ENCODE assay signal across 29 cellular contexts in the genomic region with DNA sequence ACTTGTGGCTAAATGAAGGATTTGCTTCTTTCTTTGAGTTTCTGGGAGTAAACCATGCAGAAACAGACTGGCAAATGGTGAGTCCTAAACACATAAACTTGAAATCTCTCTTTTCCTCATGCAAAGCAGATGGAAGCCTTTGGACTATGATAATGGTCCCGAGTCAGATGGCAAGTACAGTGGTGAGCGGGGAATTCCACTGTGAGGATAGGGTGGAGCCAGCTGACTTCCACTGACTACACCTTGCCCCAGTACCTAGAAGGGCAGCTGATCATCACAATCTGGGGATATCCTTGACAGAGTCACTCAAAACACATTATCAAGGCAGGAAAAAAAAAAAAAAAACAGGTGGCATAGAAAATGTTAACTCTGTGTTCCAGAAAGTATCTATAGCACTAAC. TPM values are rescaled to one million over a fixed set of nuclear protein-coding genes. Genes with fewer than 3 reads are reported as not detected.
"Had no signal": no experiment of that assay in that cellular context is flagged by ENCODE, and none has a peak within 500 bp of the region (broad histone marks: within the 10 kb centered on the region; RNA-seq: fewer than 3 reads in every experiment).

No MANE protein-coding gene starts in this region.

- H3K4me1 ChIP-seq: ascending aorta, gastrocnemius medialis, lower lobe of right lung, pancreas, prostate gland, sigmoid colon had no signal

- H3K9me3 ChIP-seq: ascending aorta, gastrocnemius medialis, lower lobe of right lung, pancreas, prostate gland, sigmoid colon, upper lobe of left lung had no signal

- H3K4me3 ChIP-seq: ascending aorta, cardiac muscle cell, coronary artery, dorsolateral prefrontal cortex, gastrocnemius medialis, lower lobe of right lung, pancreas, prostate gland, sigmoid colon, smooth muscle cell, upper lobe of left lung had no signal

- H3K27ac ChIP-seq: ascending aorta, cardiac muscle cell, dorsolateral prefrontal cortex, gastrocnemius medialis, lower lobe of right lung, pancreas, prostate gland, sigmoid colon, upper lobe of left lung, WERI-Rb-1 had no signal

- ATAC-seq: activated CD4-positive, CD25-positive, alpha-beta regulatory T cell treated with anti-CD3 and anti-CD28 coated beads, Interleukin-2, amount 50 U/mL, for 24 hours; stimulated activated memory B cell treated with anti-CD40 and anti-IgM and Interleukin-4, amounts not matched to agents 10 μg/mL and 1 μg/mL and 100 μg/mL, for 72 hours had no signal

- DNase-seq: activated CD4-positive, alpha-beta T cell treated with anti-CD3 and anti-CD28 coated beads for 48 hours; activated CD4-positive, alpha-beta T cell treated with anti-CD3 and anti-CD28 coated beads, Interleukin-2, amount 50 U/mL, for 48 hours; activated CD8-positive, alpha-beta memory T cell treated with anti-CD3 and anti-CD28 coated beads for 24 hours; activated effector memory CD4-positive, alpha-beta T cell treated with Interleukin-2 at 50 U/mL for 16 hours; activated naive CD4-positive, alpha-beta T cell treated with Interleukin-2 at 50 U/mL for 16 hours; dorsolateral prefrontal cortex; effector memory CD4-positive, alpha-beta T cell; gastrocnemius medialis; glutamatergic neuron; lower lobe of right lung; nucleus accumbens; pancreas; sigmoid colon; stimulated activated CD4-positive, alpha-beta T cell treated with anti-CD3 and anti-CD28 coated beads, Interleukin-1b, Interleukin-23, amount 100 ng/mL, for 48 hours; stimulated activated CD4-positive, alpha-beta T cell treated with anti-CD3 and anti-CD28 coated beads, Interleukin-4, amount 100 ng/mL, for 4 hours; stimulated activated CD8-positive, alpha-beta memory T cell treated with anti-CD3 and anti-CD28 coated beads, Interleukin-4, amount 100 ng/mL, for 48 hours; stimulated activated naive CD8-positive, alpha-beta T cell treated with anti-CD3 and anti-CD28 coated beads, Interleukin-15, amount 100 ng/mL, for 72 hours; substantia nigra; T-helper 9 cell; upper lobe of left lung; WERI-Rb-1 had no signal

- H3K27me3 ChIP-seq: ascending aorta, cardiac muscle cell, gastrocnemius medialis, pancreas, sigmoid colon, upper lobe of left lung had no signal

- FAIRE-seq: keratinocyte had no signal

- H3K36me3 ChIP-seq: ascending aorta, cardiac muscle cell, gastrocnemius medialis, lower lobe of right lung, pancreas, prostate gland, sigmoid colon, upper lobe of left lung, WERI-Rb-1 had no signal

RNA-seq across cellular contexts. Expression of a gene that starts 34.3 kb away (rescaled TPM):
- polyA plus RNA-seq: keratinocyte had no signal
